1 cellular context compared by ENCODE assay signal in genomic region chr2:191114403-191114886, GRCh38.
TF ChIP-seq lines count a peak whose summit lies in the region.

No MANE protein-coding gene starts in this region.

TF ChIP-seq in GM23338, 12 proteins besides CTCF, POLR2A, EP300 and RAD21 (continued from another document):
- no peak for TF ChIP-seq ZNF462 (CRISPR knock-in tag; IDR thresholded peaks at IDR 0.05)
